ENCODE assay signal across 2 cellular contexts in the genomic region with DNA sequence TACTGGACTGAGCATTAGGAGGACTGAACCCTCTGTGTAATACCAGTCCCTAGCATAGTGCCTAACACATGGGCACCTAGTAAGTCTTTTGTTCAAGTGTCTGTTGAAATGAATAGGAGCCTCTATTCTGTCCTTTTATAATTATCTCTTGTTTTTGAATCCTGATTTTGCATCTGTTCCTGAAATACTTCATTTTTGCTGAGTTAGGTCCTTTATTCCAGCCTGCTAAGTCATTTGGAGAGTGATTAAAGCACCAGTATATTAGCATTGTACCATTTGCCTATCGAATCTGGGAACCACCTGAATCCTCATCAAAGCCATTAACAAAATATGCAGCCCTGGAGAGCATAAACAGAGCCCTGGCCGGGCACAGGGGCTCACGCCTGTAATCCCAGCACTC.
TF ChIP-seq lines count a peak whose summit lies in the region.

No MANE protein-coding gene starts in this region.

TF ChIP-seq in HEK293T, 16 proteins besides CTCF, POLR2A, EP300 and RAD21 (continued from another document):
- TF ChIP-seq HDGF (IDR thresholded peaks at IDR 0.05; ENCODE audit: borderline replicate concordance) (no peak), SP1 (IDR thresholded peaks at IDR 0.05) (no peak), ZNF384 (IDR thresholded peaks at IDR 0.05) (no peak), LEF1 (IDR thresholded peaks at IDR 0.05; ENCODE audit: borderline replicate concordance) (no peak), TARDBP (IDR thresholded peaks at IDR 0.05) (no peak), BHLHE40 (IDR thresholded peaks at IDR 0.05; ENCODE audit: borderline replicate concordance) (no peak), FOXA1 (IDR thresholded peaks at IDR 0.05) (no peak), FOXM1 (IDR thresholded peaks at IDR 0.05; ENCODE audit: borderline replicate concordance) (no peak), SUZ12 (IDR thresholded peaks at IDR 0.05) (no peak), ELF4 (IDR thresholded peaks at IDR 0.05) (no peak), ARNT (IDR thresholded peaks at IDR 0.05) (no peak), L3MBTL2 (conservative IDR thresholded peaks at IDR 0.05) (no peak), FOXK2 (IDR thresholded peaks at IDR 0.05) (no peak)
- TF ChIP-seq, protein P1, sequence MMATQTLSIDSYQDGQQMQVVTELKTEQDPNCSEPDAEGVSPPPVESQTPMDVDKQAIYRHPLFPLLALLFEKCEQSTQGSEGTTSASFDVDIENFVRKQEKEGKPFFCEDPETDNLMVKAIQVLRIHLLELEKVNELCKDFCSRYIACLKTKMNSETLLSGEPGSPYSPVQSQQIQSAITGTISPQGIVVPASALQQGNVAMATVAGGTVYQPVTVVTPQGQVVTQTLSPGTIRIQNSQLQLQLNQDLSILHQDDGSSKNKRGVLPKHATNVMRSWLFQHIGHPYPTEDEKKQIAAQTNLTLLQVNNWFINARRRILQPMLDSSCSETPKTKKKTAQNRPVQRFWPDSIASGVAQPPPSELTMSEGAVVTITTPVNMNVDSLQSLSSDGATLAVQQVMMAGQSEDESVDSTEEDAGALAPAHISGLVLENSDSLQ (IDR thresholded peaks at IDR 0.05) = no peak

TF ChIP-seq in IMR-90, 13 proteins besides CTCF, POLR2A, EP300 and RAD21 (continued from another document):
- peak; percentile 46 for TF ChIP-seq MAFK (IDR thresholded peaks at IDR 0.05; ENCODE audit: low read depth, low read length)
- TF ChIP-seq RCOR1 (IDR thresholded peaks at IDR 0.05; ENCODE audit: insufficient replicate concordance, low read length) = no peak
